In genomic region chr1:28243685-28244439, GRCh38 we compare ENCODE assay signal across 11 cellular contexts. TPM values are rescaled to one million over a fixed set of nuclear protein-coding genes. Genes with fewer than 3 reads are reported as not detected.
A peak's percentile ranks its signal among the peaks of the same experiment; 100 is the strongest.
DNase-seq lines count a peak whose midpoint lies in the region; ATAC-seq and TF ChIP-seq lines count a peak whose summit lies in the region.
"Had no signal": no experiment of that assay in that cellular context is flagged by ENCODE, and none has a peak within 500 bp of the region (broad histone marks: within the 10 kb centered on the region; RNA-seq: fewer than 3 reads in every experiment).

No MANE protein-coding gene starts in this region.

- H3K9ac ChIP-seq in liver (ENCODE audit: low read depth in 1 of 2, low read length in 2 of 2), result no peak overlapping the region

- no peaks in the 10 kb centered on the region for H3K36me3 ChIP-seq in liver (ENCODE audit: control insufficient read depth in 4 of 4, insufficient read depth in 3 of 4, low read depth in 1 of 4, low read length in 3 of 4)

- H3K9me3 Mint-ChIP-seq in stimulated activated naive CD8-positive, alpha-beta T cell treated with anti-CD3 and anti-CD28 coated beads, Interleukin-15, Interleukin-2, amounts not matched to agents 100 ng/mL and 50 ng/mL, for 24 hours, result no peaks in the 10 kb centered on the region
- no peaks in the 10 kb centered on the region for H3K9me3 Mint-ChIP-seq in activated naive CD8-positive, alpha-beta T cell treated with anti-CD3 and anti-CD28 coated beads for 36 hours
- H3K9me3 Mint-ChIP-seq in type B pancreatic cell, result no peaks in the 10 kb centered on the region

- peaks cover 45% of the 10 kb centered on the region for H3K4me1 Mint-ChIP-seq in stimulated activated naive CD8-positive, alpha-beta T cell treated with anti-CD3 and anti-CD28 coated beads, Interleukin-15, Interleukin-2, amounts not matched to agents 100 ng/mL and 50 ng/mL, for 24 hours (ENCODE audit: low read depth)
- H3K4me1 Mint-ChIP-seq in activated naive CD8-positive, alpha-beta T cell treated with anti-CD3 and anti-CD28 coated beads for 36 hours, result peaks cover 45% of the 10 kb centered on the region
- peaks cover 30% of the 10 kb centered on the region for H3K4me1 Mint-ChIP-seq in type B pancreatic cell (ENCODE audit: unreplicated experiment)

- peak overlapping the region; percentile 4 to 56 for H3K27ac ChIP-seq in liver (ENCODE audit: low read depth in 1 of 2, low read length in 2 of 2)
- H3K27ac ChIP-seq: coronary artery had no signal

- TF ChIP-seq RAD21 in liver (IDR thresholded peaks at IDR 0.05), result no peak

- peaks cover 6 to 43% (median 31%) of the 10 kb centered on the region in 4 donors for H3K4me1 ChIP-seq in liver (ENCODE audit: control insufficient read depth in 4 of 4, insufficient read depth in 4 of 4, low read length in 3 of 4)

- WGBS in liver, result 54% methylated on average over 3 of the region's 3 CpGs

- peak overlapping the region; percentile 88 for H3K27ac Mint-ChIP-seq in stimulated activated naive CD8-positive, alpha-beta T cell treated with anti-CD3 and anti-CD28 coated beads, Interleukin-15, Interleukin-2, amounts not matched to agents 100 ng/mL and 50 ng/mL, for 24 hours
- H3K27ac Mint-ChIP-seq in activated naive CD8-positive, alpha-beta T cell treated with anti-CD3 and anti-CD28 coated beads for 36 hours, result peak overlapping the region; percentile 88
- peak overlapping the region; percentile 76 for H3K27ac Mint-ChIP-seq in type B pancreatic cell

- no peaks in the 10 kb centered on the region for H3K27me3 ChIP-seq in liver (ENCODE audit: control insufficient read depth in 4 of 4, insufficient read depth in 4 of 4, low read length in 3 of 4)

- H3K4me3 Mint-ChIP-seq in stimulated activated naive CD8-positive, alpha-beta T cell treated with anti-CD3 and anti-CD28 coated beads, Interleukin-15, Interleukin-2, amounts not matched to agents 100 ng/mL and 50 ng/mL, for 24 hours, result peak overlapping the region; percentile 67
- H3K4me3 Mint-ChIP-seq in activated naive CD8-positive, alpha-beta T cell treated with anti-CD3 and anti-CD28 coated beads for 36 hours, result peak overlapping the region; percentile 53
- peak overlapping the region; percentile 66 for H3K4me3 Mint-ChIP-seq in type B pancreatic cell

- H3K36me3 Mint-ChIP-seq in stimulated activated naive CD8-positive, alpha-beta T cell treated with anti-CD3 and anti-CD28 coated beads, Interleukin-15, Interleukin-2, amounts not matched to agents 100 ng/mL and 50 ng/mL, for 24 hours (ENCODE audit: low read depth), result peaks cover 3% of the 10 kb centered on the region
- H3K36me3 Mint-ChIP-seq in activated naive CD8-positive, alpha-beta T cell treated with anti-CD3 and anti-CD28 coated beads for 36 hours, result peaks cover 2% of the 10 kb centered on the region
- no peaks in the 10 kb centered on the region for H3K36me3 Mint-ChIP-seq in type B pancreatic cell

- no peaks in the 10 kb centered on the region for H3K27me3 Mint-ChIP-seq in stimulated activated naive CD8-positive, alpha-beta T cell treated with anti-CD3 and anti-CD28 coated beads, Interleukin-15, Interleukin-2, amounts not matched to agents 100 ng/mL and 50 ng/mL, for 24 hours
- no peaks in the 10 kb centered on the region for H3K27me3 Mint-ChIP-seq in activated naive CD8-positive, alpha-beta T cell treated with anti-CD3 and anti-CD28 coated beads for 36 hours
- no peaks in the 10 kb centered on the region for H3K27me3 Mint-ChIP-seq in type B pancreatic cell

- no peak for DNase-seq in stimulated activated naive CD8-positive, alpha-beta T cell treated with anti-CD3 and anti-CD28 coated beads, Interleukin-15, Interleukin-2, amounts not matched to agents 100 U/mL and 50 U/mL, for 24 hours
- DNase-seq in activated naive CD8-positive, alpha-beta T cell treated with anti-CD3 and anti-CD28 coated beads for 36 hours, result no peak
- no peak for DNase-seq in type B pancreatic cell (ENCODE audit: extremely low spot score, unreplicated experiment)
- DNase-seq in NCI-H2171 treated with DMSO at 0.1 percent for 48 hours (lab: John Stamatoyannopoulos, UW), result no peak
- no peak for DNase-seq in SHP77 (lab: John Stamatoyannopoulos, UW)
- DNase-seq: COR-L47; stimulated activated CD4-positive, alpha-beta T cell treated with anti-CD3 and anti-CD28 coated beads, Interleukin-4, amount 100 ng/mL, for 4 hours had no signal

- TF ChIP-seq CTCF in liver (IDR thresholded peaks at IDR 0.05; ENCODE audit: low read depth, low read length, missing input control), result no peak
- no peak for TF ChIP-seq CTCF in type B pancreatic cell (conservative IDR thresholded peaks at IDR 0.05)

- no peaks in the 10 kb centered on the region for H3K9me3 ChIP-seq in liver (ENCODE audit: control insufficient read depth in 4 of 4, low read length in 3 of 4)

- no peak for ATAC-seq in stimulated activated naive CD8-positive, alpha-beta T cell treated with anti-CD3 and anti-CD28 coated beads, Interleukin-15, Interleukin-2, amounts not matched to agents 100 U/mL and 50 U/mL, for 24 hours
- no peak for ATAC-seq in GM19397 (IDR thresholded peaks at IDR 0.05; ENCODE audit: unreplicated experiment)

- no peak overlapping the region for H3K4me3 ChIP-seq in liver (ENCODE audit: low read depth in 1 of 3, low read length in 3 of 3)
- H3K4me3 ChIP-seq: coronary artery had no signal

TF ChIP-seq in liver, 16 proteins besides CTCF, POLR2A, EP300 and RAD21:
- TF ChIP-seq ZBTB33 (IDR thresholded peaks at IDR 0.05) (no peak), HNF4A (conservative IDR thresholded peaks at IDR 0.05) (peak; percentile 30 to 33), TAF1 (conservative IDR thresholded peaks at IDR 0.05) (no peak), HNF4G (IDR thresholded peaks at IDR 0.05) (no peak), SP1 (IDR thresholded peaks at IDR 0.05) (peak; percentile 23), NR2F2 (IDR thresholded peaks at IDR 0.05) (no peak), FOXA1 (IDR thresholded peaks at IDR 0.05) (no peak), YY1 (IDR thresholded peaks at IDR 0.05) (peak; percentile 12), EGR1 (IDR thresholded peaks at IDR 0.05; ENCODE audit: low read depth in 2 of 2) (no peak), RXRA (IDR thresholded peaks at IDR 0.05) (peak in 1 of 2 donors; percentile 61)

RNA-seq across cellular contexts. Expression of gene ATP5IF1, which starts 7.9 kb away (rescaled TPM):
- 100 to 1,000 TPM; 180 to 197 TPM for total RNA-seq in activated naive CD8-positive, alpha-beta T cell treated with anti-CD3 and anti-CD28 coated beads for 36 hours
- total RNA-seq in liver, result 100 to 1,000 TPM; 136 to 154 TPM
- 100 to 1,000 TPM; 181 to 456 TPM for polyA plus RNA-seq in liver
- total RNA-seq in type B pancreatic cell (ENCODE audit: low replicate concordance), result 143 and 144 TPM in 2 replicates

RNA-seq across cellular contexts. Expression of gene DNAJC8, which starts 11.0 kb away (rescaled TPM):
- total RNA-seq in activated naive CD8-positive, alpha-beta T cell treated with anti-CD3 and anti-CD28 coated beads for 36 hours, result 100 to 1,000 TPM; 109 to 121 TPM
- 10 to 100 TPM; 14.9 to 23.9 TPM for total RNA-seq in liver
- 10 to 100 TPM; 26.5 to 38.6 TPM for polyA plus RNA-seq in liver
- 60.3 and 90.2 TPM in 2 replicates for total RNA-seq in type B pancreatic cell (ENCODE audit: low replicate concordance)

RNA-seq across cellular contexts. Expression of gene SESN2, which starts 15.5 kb away (rescaled TPM):
- total RNA-seq in activated naive CD8-positive, alpha-beta T cell treated with anti-CD3 and anti-CD28 coated beads for 36 hours, result 10 to 100 TPM; 35.4 to 36.3 TPM
- total RNA-seq in liver, result 10 to 100 TPM in 1 of 2 donors, 1 to 10 TPM in 1; 5.5 to 10.6 TPM
- 10 to 100 TPM; 10.7 to 13.0 TPM for polyA plus RNA-seq in liver
- 21.5 and 40.2 TPM in 2 replicates for total RNA-seq in type B pancreatic cell (ENCODE audit: low replicate concordance)
